ENCODE assay signal across 21 cellular contexts in the genomic region with DNA sequence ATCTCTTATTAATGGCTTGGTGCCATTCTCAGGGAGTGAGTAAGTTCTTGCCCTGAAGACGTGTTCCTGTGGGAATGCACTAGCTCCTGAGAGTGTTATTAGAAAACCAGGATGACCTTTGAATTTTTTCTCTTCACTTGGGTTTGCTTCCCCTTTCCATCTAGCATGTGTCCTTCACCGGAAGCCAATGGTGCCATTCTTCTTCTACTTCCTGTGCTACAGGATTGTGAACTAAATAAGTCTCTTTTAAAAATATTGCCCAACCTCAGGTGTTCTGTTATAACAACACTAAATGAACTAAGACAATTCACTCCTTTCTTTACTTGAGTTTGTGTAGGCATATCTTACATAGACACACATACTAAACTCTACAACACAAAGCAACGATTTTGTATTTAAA.
"Had no signal": no experiment of that assay in that cellular context is flagged by ENCODE, and none has a peak within 500 bp of the region (broad histone marks: within the 10 kb centered on the region; RNA-seq: fewer than 3 reads in every experiment).

No MANE protein-coding gene starts in this region.

- H3K4me3 ChIP-seq: coronary artery, hepatocyte, pancreas, spleen, tibial artery, upper lobe of right lung, vagina had no signal

- H3K36me3 Mint-ChIP-seq: naive thymus-derived CD4-positive, alpha-beta T cell had no signal

- DNase-seq: effector CD4-positive, alpha-beta T cell; endodermal cell; erythroblast; foreskin keratinocyte; head of caudate nucleus; naive thymus-derived CD4-positive, alpha-beta T cell; pancreas; retina; spleen; stimulated activated CD4-positive, alpha-beta T cell treated with anti-CD3 and anti-CD28 coated beads, Interleukin-15, amount 100 ng/mL, for 24 hours; stimulated activated CD4-positive, alpha-beta T cell treated with anti-CD3 and anti-CD28 coated beads, Interleukin-1b, Interleukin-23, amount 100 ng/mL, for 48 hours; stimulated activated CD4-positive, alpha-beta T cell treated with anti-CD3 and anti-CD28 coated beads, Interleukin-4, amount 100 ng/mL, for 24 hours; tibial artery; upper lobe of right lung had no signal

- ATAC-seq: foreskin keratinocyte; naive thymus-derived CD4-positive, alpha-beta T cell; sciatic nerve; stimulated activated memory B cell treated with anti-CD40 and anti-IgM and Interleukin-4, amounts not matched to agents 10 μg/mL and 1 μg/mL and 100 μg/mL, for 72 hours; upper lobe of right lung had no signal

- H3K4me1 Mint-ChIP-seq: endodermal cell; naive thymus-derived CD4-positive, alpha-beta T cell; stimulated activated memory B cell treated with anti-CD40 and anti-IgM and Interleukin-4, amounts not matched to agents 10 μg/mL and 1 μg/mL and 100 μg/mL, for 72 hours had no signal

- H3K27me3 Mint-ChIP-seq: progenitor cell of endocrine pancreas; stimulated activated memory B cell treated with anti-CD40 and anti-IgM and Interleukin-4, amounts not matched to agents 10 μg/mL and 1 μg/mL and 100 μg/mL, for 72 hours; stimulated activated naive CD8-positive, alpha-beta T cell treated with anti-CD3 and anti-CD28 coated beads, Interleukin-15, Interleukin-2, amounts not matched to agents 100 ng/mL and 50 ng/mL, for 24 hours had no signal

- H3K9me3 ChIP-seq: pancreas, upper lobe of right lung, vagina had no signal

- H3K27me3 ChIP-seq: foreskin keratinocyte, hepatocyte, pancreas, spleen, tibial artery, upper lobe of right lung, vagina had no signal

- H3K27ac Mint-ChIP-seq: endodermal cell; naive thymus-derived CD4-positive, alpha-beta T cell; progenitor cell of endocrine pancreas; stimulated activated memory B cell treated with anti-CD40 and anti-IgM and Interleukin-4, amounts not matched to agents 10 μg/mL and 1 μg/mL and 100 μg/mL, for 72 hours; stimulated activated naive CD8-positive, alpha-beta T cell treated with anti-CD3 and anti-CD28 coated beads, Interleukin-15, Interleukin-2, amounts not matched to agents 100 ng/mL and 50 ng/mL, for 24 hours had no signal

- H3K27ac ChIP-seq: coronary artery, foreskin keratinocyte, hepatocyte, pancreas, spleen, tibial artery, upper lobe of right lung, vagina had no signal

- H2AFZ ChIP-seq: hepatocyte had no signal

- H3K4me3 Mint-ChIP-seq: endodermal cell; naive thymus-derived CD4-positive, alpha-beta T cell; stimulated activated memory B cell treated with anti-CD40 and anti-IgM and Interleukin-4, amounts not matched to agents 10 μg/mL and 1 μg/mL and 100 μg/mL, for 72 hours; stimulated activated naive CD8-positive, alpha-beta T cell treated with anti-CD3 and anti-CD28 coated beads, Interleukin-15, Interleukin-2, amounts not matched to agents 100 ng/mL and 50 ng/mL, for 24 hours had no signal

- H3K4me1 ChIP-seq: foreskin keratinocyte, spleen, tibial artery, upper lobe of right lung, vagina had no signal

- H3K79me2 ChIP-seq: hepatocyte had no signal

- H3K4me2 ChIP-seq: hepatocyte had no signal

- H3K36me3 ChIP-seq: pancreas, spleen, tibial artery, upper lobe of right lung, vagina had no signal
